In the genomic region with DNA sequence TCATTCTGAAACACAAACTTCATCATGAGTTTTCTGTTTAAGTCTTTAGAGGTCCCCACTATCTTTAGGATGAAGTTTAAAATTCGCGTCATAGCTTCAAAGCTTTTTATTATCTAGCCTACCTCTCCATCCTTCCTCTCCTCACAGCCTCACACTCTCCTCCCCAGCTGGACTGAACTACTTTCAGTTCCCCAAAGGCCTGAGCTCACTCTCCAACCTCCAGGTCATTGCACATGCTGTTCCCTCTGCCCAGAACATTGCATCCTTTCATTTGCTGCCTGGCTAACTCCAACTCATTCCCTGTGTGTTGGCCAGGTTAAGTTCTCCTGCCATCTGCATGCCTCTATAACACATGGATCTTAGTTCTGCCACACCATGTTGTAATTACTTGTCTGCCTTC, we compare ENCODE assay signal across 10 cellular contexts. TPM values are rescaled to one million over a fixed set of nuclear protein-coding genes. Genes with fewer than 3 reads are reported as not detected.
DNase-seq lines count a peak whose midpoint lies in the region; ATAC-seq and TF ChIP-seq lines count a peak whose summit lies in the region.
"Had no signal": no experiment of that assay in that cellular context is flagged by ENCODE, and none has a peak within 500 bp of the region (broad histone marks: within the 10 kb centered on the region; RNA-seq: fewer than 3 reads in every experiment).

No MANE protein-coding gene starts in this region.

- no TSS peak for BruUV-seq in Caco-2 (replicated peaks; lab: Mats Ljungman, UMichigan)

- no peak overlapping the region for H3K27ac Mint-ChIP-seq in Caco-2 (ENCODE audit: unreplicated experiment)
- no peak overlapping the region for H3K27ac Mint-ChIP-seq in activated CD4-positive, alpha-beta memory T cell treated with anti-CD3 and anti-CD28 coated beads, Interleukin-2, amount 10 ng/mL, durations not matched to agents 7 days and 5 days

- H3K36me3 Mint-ChIP-seq in Caco-2 (ENCODE audit: insufficient read depth, unreplicated experiment) = peaks cover 11% of the 10 kb centered on the region
- peaks cover 12% of the 10 kb centered on the region for H3K36me3 Mint-ChIP-seq in activated CD4-positive, alpha-beta memory T cell treated with anti-CD3 and anti-CD28 coated beads, Interleukin-2, amount 10 ng/mL, durations not matched to agents 7 days and 5 days (ENCODE audit: low read depth)

- H3K36me3 ChIP-seq in Caco-2 (ENCODE audit: control insufficient read depth, insufficient read depth, low read length) = no peaks in the 10 kb centered on the region

- peaks cover 15% of the 10 kb centered on the region for H3K4me1 Mint-ChIP-seq in Caco-2 (ENCODE audit: low read depth, unreplicated experiment)
- H3K4me1 Mint-ChIP-seq in activated CD4-positive, alpha-beta memory T cell treated with anti-CD3 and anti-CD28 coated beads, Interleukin-2, amount 10 ng/mL, durations not matched to agents 7 days and 5 days = peaks cover 29% of the 10 kb centered on the region

- H3K27me3 ChIP-seq in Caco-2 (replicated peaks; ENCODE audit: control insufficient read depth, insufficient read depth, low read length) = no peaks in the 10 kb centered on the region

- ATAC-seq in left lobe of liver = peak; percentile 5
- ATAC-seq in HG03045 (IDR thresholded peaks at IDR 0.05; ENCODE audit: unreplicated experiment) = no peak

- peak; percentile 17 for DNase-seq in Ammon's horn (ENCODE audit: low spot score)
- no peak for DNase-seq in Caco-2
- DNase-seq in activated CD4-positive, alpha-beta memory T cell treated with anti-CD3 and anti-CD28 coated beads, Interleukin-2, amount 10 ng/mL, durations not matched to agents 7 days and 5 days = no peak
- no peak for DNase-seq in left lobe of liver (ENCODE audit: low spot score)
- no peak for DNase-seq in NCI-H2227 treated with DMSO at 0.1 percent for 48 hours (lab: John Stamatoyannopoulos, UW)
- no peak for DNase-seq in mucosa of gallbladder (ENCODE audit: low spot score)
- no peak for DNase-seq in NCI-H128 (lab: John Stamatoyannopoulos, UW; ENCODE audit: unreplicated experiment)
- DNase-seq: AML-193, PC-9 had no signal

- peak overlapping the region; percentile 17 for H3K4me3 Mint-ChIP-seq in Caco-2 (ENCODE audit: unreplicated experiment)
- peak overlapping the region; percentile 36 for H3K4me3 Mint-ChIP-seq in activated CD4-positive, alpha-beta memory T cell treated with anti-CD3 and anti-CD28 coated beads, Interleukin-2, amount 10 ng/mL, durations not matched to agents 7 days and 5 days

- CTCF ChIA-PET in Caco-2 (lab: Charles Lee) = no interaction called here
- CTCF ChIA-PET in activated CD4-positive, alpha-beta memory T cell treated with anti-CD3 and anti-CD28 coated beads, Interleukin-2, amount 10 ng/mL, durations not matched to agents 7 days and 5 days (lab: Charles Lee) = interaction anchor here (0.6 kb wide), 1 partner anchor 42 kb away, joined by 5 read pairs; a partner anchor contains a TSS

- no peaks in the 10 kb centered on the region for H3K27me3 Mint-ChIP-seq in Caco-2 (ENCODE audit: insufficient read depth, unreplicated experiment)
- no peaks in the 10 kb centered on the region for H3K27me3 Mint-ChIP-seq in activated CD4-positive, alpha-beta memory T cell treated with anti-CD3 and anti-CD28 coated beads, Interleukin-2, amount 10 ng/mL, durations not matched to agents 7 days and 5 days

- intact Hi-C loops in Caco-2 (cut with micrococcal nuclease; ENCODE audit: unreplicated experiment) = no loop called here

- no peaks in the 10 kb centered on the region for H3K9me3 Mint-ChIP-seq in Caco-2 (ENCODE audit: unreplicated experiment)
- H3K9me3 Mint-ChIP-seq in activated CD4-positive, alpha-beta memory T cell treated with anti-CD3 and anti-CD28 coated beads, Interleukin-2, amount 10 ng/mL, durations not matched to agents 7 days and 5 days = no peaks in the 10 kb centered on the region

- POLR2A ChIA-PET in Caco-2 (lab: Charles Lee) = no interaction called here
- POLR2A ChIA-PET in activated CD4-positive, alpha-beta memory T cell treated with anti-CD3 and anti-CD28 coated beads, Interleukin-2, amount 10 ng/mL, durations not matched to agents 7 days and 5 days (lab: Charles Lee) = interaction anchor here (1.4 to 6.8 kb wide), 3 partner anchors 18 to 160 kb away, joined by 3 to 125 read pairs (median 21); a partner anchor contains a TSS

- H3K4me1 ChIP-seq in Caco-2 = no peaks in the 10 kb centered on the region

- no peak for TF ChIP-seq CTCF in Caco-2 (IDR thresholded peaks at IDR 0.05; ENCODE audit: insufficient read depth in 1 of 2, low read depth in 1 of 2, low read length in 1 of 2, severe bottlenecking in 1 of 2, unreplicated experiment in 1 of 2)

- H3K9me3 ChIP-seq in Caco-2 = no peaks in the 10 kb centered on the region

- no peak overlapping the region for H3K4me3 ChIP-seq in Caco-2 (ENCODE audit: low read depth, low read length)
- H3K4me3 ChIP-seq: PC-9 had no signal

RNA-seq across cellular contexts. Expression of a gene that starts 2.9 kb away (rescaled TPM):
- total RNA-seq in Caco-2 (2022) (40.1 and 40.6 TPM in 2 replicates), left lobe of liver (21.8 TPM), mucosa of gallbladder (57.3 TPM)
- total RNA-seq in activated CD4-positive, alpha-beta memory T cell treated with anti-CD3 and anti-CD28 coated beads, Interleukin-2, amount 10 ng/mL, durations not matched to agents 7 days and 5 days = 10 to 100 TPM; 63.2 to 63.7 TPM

RNA-seq across cellular contexts. Expression of a gene that starts 11.4 kb away (rescaled TPM):
- total RNA-seq in Caco-2 (2022) (0.88 and 0.97 TPM in 2 replicates), left lobe of liver (0.68 TPM), mucosa of gallbladder (6.5 TPM)
- 1 to 10 TPM; 4.9 TPM for total RNA-seq in activated CD4-positive, alpha-beta memory T cell treated with anti-CD3 and anti-CD28 coated beads, Interleukin-2, amount 10 ng/mL, durations not matched to agents 7 days and 5 days

RNA-seq across cellular contexts. Expression of a gene that starts 41.5 kb away (rescaled TPM):
- total RNA-seq in Caco-2 (2022) = 12.0 and 13.9 TPM in 2 replicates
- 100 to 1,000 TPM; 354 to 359 TPM for total RNA-seq in activated CD4-positive, alpha-beta memory T cell treated with anti-CD3 and anti-CD28 coated beads, Interleukin-2, amount 10 ng/mL, durations not matched to agents 7 days and 5 days
- total RNA-seq in left lobe of liver = 3.8 TPM
- 11.5 TPM for total RNA-seq in mucosa of gallbladder

RNA-seq across cellular contexts. Expression of a gene that starts 41.8 kb away (rescaled TPM):
- 43.1 and 43.6 TPM in 2 replicates for total RNA-seq in Caco-2 (2022)
- total RNA-seq in activated CD4-positive, alpha-beta memory T cell treated with anti-CD3 and anti-CD28 coated beads, Interleukin-2, amount 10 ng/mL, durations not matched to agents 7 days and 5 days = 100 to 1,000 TPM; 104 to 116 TPM
- 22.7 TPM for total RNA-seq in left lobe of liver
- total RNA-seq in mucosa of gallbladder = 52.7 TPM

RNA-seq across cellular contexts. Expression of a gene that starts 48.8 kb away (rescaled TPM):
- 58.8 and 61.4 TPM in 2 replicates for total RNA-seq in Caco-2 (2022)
- total RNA-seq in activated CD4-positive, alpha-beta memory T cell treated with anti-CD3 and anti-CD28 coated beads, Interleukin-2, amount 10 ng/mL, durations not matched to agents 7 days and 5 days = 10 to 100 TPM; 17.9 to 18.3 TPM
- total RNA-seq in left lobe of liver = 18.7 TPM
- total RNA-seq in mucosa of gallbladder = 50.4 TPM

Comparison
In these comparisons a context has a peak if more than half of its experiments do, and no peak if none do; other contexts are left out.
1. RNA of a gene that starts 41.5 kb away (total RNA-seq): 354 to 359 TPM in activated CD4-positive, alpha-beta memory T cell treated with anti-CD3 and anti-CD28 coated beads, Interleukin-2, amount 10 ng/mL, durations not matched to agents 7 days and 5 days; 12.0 to 13.9 TPM in Caco-2, 11.5 TPM in mucosa of gallbladder (single experiment) and 3.8 TPM in left lobe of liver (single experiment); every median in the first group is over 10 times any median in the second.